19 cellular contexts compared by ENCODE assay signal in the genomic region with DNA sequence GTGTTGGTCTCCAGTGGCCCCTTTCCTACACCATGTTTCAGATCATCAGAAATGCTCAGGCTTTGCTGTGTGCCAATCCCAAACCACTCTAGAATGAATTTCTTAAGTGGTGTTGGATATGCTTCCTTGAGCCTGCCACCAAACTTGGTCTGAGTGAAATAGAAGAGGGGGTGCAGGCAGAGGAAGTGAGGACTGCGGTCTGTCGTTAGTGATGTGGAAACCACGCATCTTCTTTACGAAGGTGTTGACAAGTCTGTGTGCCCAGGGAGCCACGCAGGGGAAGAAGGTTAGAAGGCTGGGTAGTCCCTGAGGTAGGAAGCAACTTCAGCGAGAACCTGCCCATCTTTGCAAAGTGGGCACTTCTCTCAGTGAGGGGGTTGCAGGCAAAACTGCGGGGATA.
A peak's percentile ranks its signal among the peaks of the same experiment; 100 is the strongest.
DNase-seq lines count a peak whose midpoint lies in the region; ATAC-seq and TF ChIP-seq lines count a peak whose summit lies in the region.
"Had no signal": no experiment of that assay in that cellular context is flagged by ENCODE, and none has a peak within 500 bp of the region (broad histone marks: within the 10 kb centered on the region; RNA-seq: fewer than 3 reads in every experiment).

No MANE protein-coding gene starts in this region.

- no peaks in the 10 kb centered on the region for H3K4me1 Mint-ChIP-seq in endothelial cell (ENCODE audit: unreplicated experiment)
- no peaks in the 10 kb centered on the region for H3K4me1 Mint-ChIP-seq in activated CD4-positive, alpha-beta T cell treated with anti-CD3 and anti-CD28 coated beads for 36 hours

- H2AFZ ChIP-seq in hepatocyte = no peak overlapping the region

- DNase-seq in hepatocyte (ENCODE audit: low spot score) (no peak), NCI-H526 (lab: John Stamatoyannopoulos, UW) (no peak), endothelial cell (ENCODE audit: low spot score) (no peak)
- no peak for DNase-seq in activated CD4-positive, alpha-beta T cell treated with anti-CD3 and anti-CD28 coated beads for 36 hours
- DNase-seq: activated CD4-positive, alpha-beta T cell treated with anti-CD3 and anti-CD28 coated beads for 1 hour; activated CD8-positive, alpha-beta memory T cell treated with anti-CD3 and anti-CD28 coated beads, Interleukin-2, amount 50 U/mL, for 48 hours; activated naive CD4-positive, alpha-beta T cell; anterior cingulate cortex; Karpas-422; left colon; NCI-H1436; SIG-M5; stimulated activated CD4-positive, alpha-beta T cell treated with anti-CD3 and anti-CD28 coated beads, Interleukin-2, amount 100 ng/mL, for 48 hours had no signal

- no peaks in the 10 kb centered on the region for H3K36me3 Mint-ChIP-seq in endothelial cell (ENCODE audit: low read depth, unreplicated experiment)
- no peaks in the 10 kb centered on the region for H3K36me3 Mint-ChIP-seq in activated CD4-positive, alpha-beta T cell treated with anti-CD3 and anti-CD28 coated beads for 36 hours (ENCODE audit: low read depth)

- H3K4me2 ChIP-seq in hepatocyte = no peak overlapping the region

- H3K36me3 ChIP-seq in hepatocyte (replicated peaks; ENCODE audit: insufficient read depth, low read depth) = no peaks in the 10 kb centered on the region
- H3K36me3 ChIP-seq: HAP-1, thoracic aorta had no signal

- no peaks in the 10 kb centered on the region for H3K9me3 ChIP-seq in hepatocyte (ENCODE audit: low read depth)
- H3K9me3 ChIP-seq: HAP-1, thoracic aorta had no signal

- H3K27ac Mint-ChIP-seq in endothelial cell (ENCODE audit: unreplicated experiment) = no peak overlapping the region
- no peak overlapping the region for H3K27ac Mint-ChIP-seq in activated CD4-positive, alpha-beta T cell treated with anti-CD3 and anti-CD28 coated beads for 36 hours

- ATAC-seq in GM18498 (IDR thresholded peaks at IDR 0.05; ENCODE audit: unreplicated experiment) (peak; percentile 62), GM19468 (IDR thresholded peaks at IDR 0.05; ENCODE audit: extremely low read depth, unreplicated experiment) (peak; percentile 32), HG03354 (IDR thresholded peaks at IDR 0.05; ENCODE audit: poor library complexity, severe bottlenecking, unreplicated experiment) (peak; percentile 89), GM19467 (IDR thresholded peaks at IDR 0.05; ENCODE audit: unreplicated experiment) (no peak)
- no peak for ATAC-seq in activated CD4-positive, alpha-beta T cell treated with anti-CD3 and anti-CD28 coated beads for 36 hours
- ATAC-seq: left colon had no signal

- CTCF ChIA-PET in activated CD4-positive, alpha-beta T cell treated with anti-CD3 and anti-CD28 coated beads for 36 hours (lab: Charles Lee) = no interaction called here

- 70% methylated on average over 7 of the region's 7 CpGs for WGBS in hepatocyte (ENCODE audit: low lambda C conversion rate, missing lambda C conversion rate)

- H3K27me3 ChIP-seq in hepatocyte = no peaks in the 10 kb centered on the region

- no peaks in the 10 kb centered on the region for H4K20me1 ChIP-seq in hepatocyte (ENCODE audit: insufficient read depth, poor library complexity, severe bottlenecking)

- peak overlapping the region; percentile 29 for H3K27ac ChIP-seq in hepatocyte
- H3K27ac ChIP-seq: thoracic aorta had no signal

- no peak for TF ChIP-seq CTCF in hepatocyte (IDR thresholded peaks at IDR 0.05; ENCODE audit: poor library complexity)
- no peak for TF ChIP-seq CTCF in endothelial cell (IDR thresholded peaks at IDR 0.05; ENCODE audit: unreplicated experiment)

- POLR2A ChIA-PET in activated CD4-positive, alpha-beta T cell treated with anti-CD3 and anti-CD28 coated beads for 36 hours (lab: Charles Lee) = no interaction called here

- H3K4me3 ChIP-seq in hepatocyte = no peak overlapping the region
- H3K4me3 ChIP-seq: HAP-1, thoracic aorta had no signal

- H3K9me3 Mint-ChIP-seq in endothelial cell (ENCODE audit: unreplicated experiment) = no peaks in the 10 kb centered on the region
- no peaks in the 10 kb centered on the region for H3K9me3 Mint-ChIP-seq in activated CD4-positive, alpha-beta T cell treated with anti-CD3 and anti-CD28 coated beads for 36 hours (ENCODE audit: low read depth)

- H3K9me2 ChIP-seq in hepatocyte (replicated peaks; ENCODE audit: insufficient read depth) = no peaks in the 10 kb centered on the region

- no peaks in the 10 kb centered on the region for H3K79me2 ChIP-seq in hepatocyte

- H3K4me3 Mint-ChIP-seq in endothelial cell (ENCODE audit: unreplicated experiment) = no peak overlapping the region
- no peak overlapping the region for H3K4me3 Mint-ChIP-seq in activated CD4-positive, alpha-beta T cell treated with anti-CD3 and anti-CD28 coated beads for 36 hours

- peaks cover 2% of the 10 kb centered on the region for H3K27me3 Mint-ChIP-seq in endothelial cell (ENCODE audit: unreplicated experiment)
- H3K27me3 Mint-ChIP-seq in activated CD4-positive, alpha-beta T cell treated with anti-CD3 and anti-CD28 coated beads for 36 hours = peaks cover 14% of the 10 kb centered on the region

- H3K4me1 ChIP-seq in hepatocyte (ENCODE audit: insufficient read depth) = peaks cover 32% of the 10 kb centered on the region
- H3K4me1 ChIP-seq: HAP-1 had no signal

- intact Hi-C loops in activated CD4-positive, alpha-beta T cell treated with anti-CD3 and anti-CD28 coated beads for 36 hours (cut with DNase I, micrococcal nuclease) = no loop called here

Comparison
In these comparisons a context has a peak if more than half of its experiments do, and no peak if none do; other contexts are left out.
1. ATAC-seq: peak in GM18498 (single experiment), GM19468 (single experiment) and HG03354 (single experiment); none in GM19467 (single experiment) and activated CD4-positive, alpha-beta T cell treated with anti-CD3 and anti-CD28 coated beads for 36 hours (single experiment).